Comparison of ENCODE assay signal across 8 cellular contexts in the genomic region with DNA sequence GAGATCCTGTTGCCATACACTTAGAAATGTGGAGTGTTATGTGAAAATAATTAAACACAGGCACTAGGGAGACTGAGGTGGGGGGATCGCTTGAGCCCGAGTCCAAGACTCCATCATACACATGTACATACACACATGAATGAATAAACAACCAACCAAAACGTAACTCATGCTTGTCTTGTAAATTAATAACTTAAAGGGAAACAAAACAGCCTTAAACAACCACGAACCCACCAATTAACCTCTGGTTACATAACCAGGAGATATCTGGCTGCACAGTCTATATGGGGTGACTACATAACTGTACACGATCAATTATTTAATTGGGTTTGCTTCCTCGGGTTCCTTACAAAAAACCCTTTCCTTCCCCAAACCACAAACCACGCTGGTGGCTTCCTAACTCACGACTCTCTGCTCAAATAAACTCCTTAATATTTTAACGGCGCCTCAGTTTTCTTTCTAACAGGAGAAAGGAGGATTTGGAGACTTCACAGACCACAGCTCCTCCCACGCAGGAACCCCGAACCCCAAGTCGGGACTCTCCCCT. TPM values are rescaled to one million over a fixed set of nuclear protein-coding genes. Genes with fewer than 3 reads are reported as not detected.
A peak's percentile ranks its signal among the peaks of the same experiment; 100 is the strongest.
DNase-seq lines count a peak whose midpoint lies in the region; ATAC-seq and TF ChIP-seq lines count a peak whose summit lies in the region.

No MANE protein-coding gene starts in this region.

- H3K27me3 Mint-ChIP-seq in activated T-cell treated with anti-CD3 and anti-CD28 coated beads, Interleukin-2, amount 50 U/mL, for 4 hours (ENCODE audit: low read depth), result peaks cover 3% of the 10 kb centered on the region

- H3K4me3 Mint-ChIP-seq in activated T-cell treated with anti-CD3 and anti-CD28 coated beads, Interleukin-2, amount 50 U/mL, for 4 hours, result peak overlapping the region; percentile 93

- peaks cover 23% of the 10 kb centered on the region for H3K4me1 Mint-ChIP-seq in activated T-cell treated with anti-CD3 and anti-CD28 coated beads, Interleukin-2, amount 50 U/mL, for 4 hours (ENCODE audit: low read depth)

- intact Hi-C loops in spleen (cut with DNase I; ENCODE audit: low total_unique reads) (no loop called here), posterior cingulate gyrus (cut with DNase I) (loop anchor here (10.0 kb wide), 1 partner anchor 143 kb away; a partner anchor contains a TSS)

- peak; percentile 2 for ATAC-seq in HG03280 (IDR thresholded peaks at IDR 0.05; ENCODE audit: unreplicated experiment)
- no peak for ATAC-seq in activated T-cell treated with anti-CD3 and anti-CD28 coated beads, Interleukin-2, amount 50 U/mL, for 4 hours
- ATAC-seq in GM21717 (IDR thresholded peaks at IDR 0.05; ENCODE audit: unreplicated experiment), result no peak

- H3K4me1 ChIP-seq in iPS DF 6.9 (ENCODE audit: control insufficient read depth, insufficient read depth, low read length) (no peaks in the 10 kb centered on the region), spleen (peaks cover 0 to 29% (median 22%) of the 10 kb centered on the region in 6 donors)

- peak; percentile 52 for DNase-seq in SIG-M5 treated with dmso at 0.1 percent for 504 hours (lab: John Stamatoyannopoulos, UW; ENCODE audit: unreplicated experiment)
- DNase-seq in SIG-M5 (lab: John Stamatoyannopoulos, UW), result no peak
- DNase-seq in activated T-cell treated with anti-CD3 and anti-CD28 coated beads, Interleukin-2, amount 50 U/mL, for 4 hours, result no peak
- no peak for DNase-seq in iPS DF 6.9 (ENCODE audit: low read depth, low spot score)
- no peak for DNase-seq in spleen
- DNase-seq in posterior cingulate gyrus, result no peak

- no peaks in the 10 kb centered on the region for H3K27me3 ChIP-seq in iPS DF 6.9 (ENCODE audit: control insufficient read depth, insufficient read depth, low read length)
- H3K27me3 ChIP-seq in spleen (replicated peaks in 1 of 7), result no peaks in the 10 kb centered on the region

- no peak for TF ChIP-seq CTCF in spleen (IDR thresholded peaks at IDR 0.05 in 8 of 11, conservative IDR thresholded peaks at IDR 0.05 in 3 of 11)

- TF ChIP-seq POLR2A in spleen (IDR thresholded peaks at IDR 0.05), result no peak

- no CpG with 5 or more reads among the region's 13 CpGs for WGBS in iPS DF 6.9 (ENCODE audit: insufficient coverage, insufficient read length)
- 1 to 3% (median 2%) methylated on average over 13 of the region's 13 CpGs for WGBS in spleen, 5 donors

- H3K9me3 ChIP-seq in iPS DF 6.9 (ENCODE audit: control insufficient read depth, insufficient read depth, low read length), result no peaks in the 10 kb centered on the region; the same call in 1 of the 2 replicates
- H3K9me3 ChIP-seq in spleen, result peaks cover 0 to 18% (median 0%) of the 10 kb centered on the region in 8 donors

- no peaks in the 10 kb centered on the region; the same call in 1 of the 2 replicates for H3K36me3 ChIP-seq in iPS DF 6.9 (ENCODE audit: control insufficient read depth, insufficient read depth, low read length)
- no peaks in the 10 kb centered on the region for H3K36me3 ChIP-seq in spleen

- H3K36me3 Mint-ChIP-seq in activated T-cell treated with anti-CD3 and anti-CD28 coated beads, Interleukin-2, amount 50 U/mL, for 4 hours (ENCODE audit: insufficient read depth), result peaks cover 11% of the 10 kb centered on the region

- H3K4me3 ChIP-seq in iPS DF 6.9 (ENCODE audit: low read length) (peak overlapping the region; percentile 87), spleen (peak overlapping the region; percentile 63 to 93 (median 76))

- peaks cover 14% of the 10 kb centered on the region for H3K9me3 Mint-ChIP-seq in activated T-cell treated with anti-CD3 and anti-CD28 coated beads, Interleukin-2, amount 50 U/mL, for 4 hours

- no peak overlapping the region for H3K27ac ChIP-seq in iPS DF 6.9 (ENCODE audit: low read length)
- H3K27ac ChIP-seq in spleen, result peak overlapping the region in 7 of 8 donors; percentile 61 to 86 (median 80)

RNA-seq across cellular contexts. Expression of a gene that starts 0.8 kb away (rescaled TPM):
- total RNA-seq in activated T-cell treated with anti-CD3 and anti-CD28 coated beads, Interleukin-2, amount 50 U/mL, for 4 hours, result 1 to 10 TPM; 2.8 to 3.5 (median 2.8) TPM
- 1 to 10 TPM; 2.3 to 5.6 (median 3.8) TPM for total RNA-seq in spleen
- polyA plus RNA-seq in spleen, result 1 to 10 TPM; 1.4 to 2.3 (median 2.1) TPM

RNA-seq across cellular contexts. Expression of a gene that starts 26.3 kb away (rescaled TPM):
- 1 to 10 TPM; 8.2 to 9.9 (median 9.8) TPM for total RNA-seq in activated T-cell treated with anti-CD3 and anti-CD28 coated beads, Interleukin-2, amount 50 U/mL, for 4 hours
- 10 to 100 TPM in 4 of 7 donors, 1 to 10 TPM in 3; 6.9 to 11.4 (median 10.2) TPM for total RNA-seq in spleen
- 1 to 10 TPM; 3.1 to 5.3 (median 4.5) TPM for polyA plus RNA-seq in spleen
